11 cellular contexts compared by ENCODE assay signal in the genomic region with DNA sequence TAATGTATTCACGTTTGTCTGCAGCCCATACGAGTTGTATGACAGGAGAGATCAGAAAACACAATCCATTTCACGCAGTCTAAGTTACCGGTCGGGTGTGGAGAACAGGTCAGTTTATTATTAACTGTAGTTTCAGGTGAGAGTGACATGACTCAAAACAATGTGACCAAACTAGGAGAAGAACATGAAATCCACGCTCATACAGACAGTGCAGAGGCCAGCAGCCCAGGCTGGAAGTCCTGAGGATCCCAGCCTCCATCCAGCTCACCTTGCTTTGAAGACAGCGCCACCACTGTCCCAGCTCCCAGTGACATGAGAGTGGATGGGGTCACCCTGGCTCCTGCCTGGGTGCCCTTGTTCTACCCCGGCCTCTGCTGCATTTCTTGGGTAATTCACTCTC. TPM values are rescaled to one million over a fixed set of nuclear protein-coding genes. Genes with fewer than 3 reads are reported as not detected.
DNase-seq lines count a peak whose midpoint lies in the region; ATAC-seq, FAIRE-seq and TF ChIP-seq lines count a peak whose summit lies in the region.
"Had no signal": no experiment of that assay in that cellular context is flagged by ENCODE, and none has a peak within 500 bp of the region (broad histone marks: within the 10 kb centered on the region; RNA-seq: fewer than 3 reads in every experiment).

No MANE protein-coding gene starts in this region.

- no peak for DNase-seq in HCT116 (ENCODE audit: low read depth, low spot score)
- DNase-seq in GM12878 (ENCODE audit: low read depth, low spot score) = no peak
- DNase-seq in pancreas = no peak
- DNase-seq in gastrocnemius medialis = no peak
- DNase-seq in NCI-H345 treated with DMSO at 0.1 percent for 48 hours (lab: John Stamatoyannopoulos, UW; ENCODE audit: unreplicated experiment) = no peak
- no peak for DNase-seq in NCI-H2107 treated with DMSO at 0.1 percent for 48 hours (lab: John Stamatoyannopoulos, UW; ENCODE audit: unreplicated experiment)
- no peak for DNase-seq in NCI-H1092 treated with DMSO at 0.1 percent for 48 hours (lab: John Stamatoyannopoulos, UW)
- DNase-seq: EL had no signal

- no peaks in the 10 kb centered on the region for H3K9me3 ChIP-seq in HCT116 (ENCODE audit: control insufficient read depth in 1 of 2, insufficient read depth in 1 of 2, low read depth in 1 of 2, low read length in 2 of 2)
- H3K9me3 ChIP-seq in GM12878 (replicated peaks; ENCODE audit: control insufficient read depth, insufficient read depth, low read length) = no peaks in the 10 kb centered on the region; the same call in 2 of the 3 replicates
- no peaks in the 10 kb centered on the region for H3K9me3 ChIP-seq in pancreas
- no peaks in the 10 kb centered on the region for H3K9me3 ChIP-seq in gastrocnemius medialis

- H4K20me1 ChIP-seq in HCT116 (ENCODE audit: insufficient read depth) (no peaks in the 10 kb centered on the region), GM12878 (ENCODE audit: control insufficient read depth, insufficient read depth) (no peaks in the 10 kb centered on the region)

- TF ChIP-seq POLR2A in HCT116 (IDR thresholded peaks at IDR 0.05; ENCODE audit: borderline replicate concordance, extremely low read depth, insufficient read depth, insufficient read length) (no peak), GM12878 (IDR thresholded peaks at IDR 0.05; ENCODE audit: low read depth, low read length) (no peak), gastrocnemius medialis (IDR thresholded peaks at IDR 0.05) (no peak)

- H3K9ac ChIP-seq in HCT116 (ENCODE audit: low read length) (no peak overlapping the region), GM12878 (ENCODE audit: control insufficient read depth, insufficient read depth, low read length) (no peak overlapping the region)
- H3K9ac ChIP-seq: parathyroid adenoma had no signal

- H3K4me2 ChIP-seq in HCT116 (ENCODE audit: low read length) = no peak overlapping the region
- H3K4me2 ChIP-seq in GM12878 (ENCODE audit: control insufficient read depth, insufficient read depth) = no peak overlapping the region

- no peaks in the 10 kb centered on the region for H3K4me1 ChIP-seq in HCT116 (ENCODE audit: control insufficient read depth in 1 of 2, insufficient read depth in 2 of 2, low read length in 2 of 2)
- H3K4me1 ChIP-seq in GM12878 (ENCODE audit: control insufficient read depth, insufficient read depth, low read length) = no peaks in the 10 kb centered on the region
- H3K4me1 ChIP-seq in pancreas = no peaks in the 10 kb centered on the region
- H3K4me1 ChIP-seq in gastrocnemius medialis = no peaks in the 10 kb centered on the region
- H3K4me1 ChIP-seq: parathyroid adenoma had no signal

- RAD21 ChIA-PET in HCT116 (lab: Charles Lee; ENCODE audit: low non-redundant PET in 1 of 2, low total read pairs in 2 of 2, uncharacterized antibody in 2 of 2, unreplicated experiment in 2 of 2) (no interaction called here), GM12878 (lab: Charles Lee; ENCODE audit: unreplicated experiment) (interaction anchor here (0.7 kb wide), 1 partner anchor 24 kb away, joined by 5 read pairs; no protein-coding TSS in a partner anchor)

- CTCF ChIA-PET in HCT116 (lab: Charles Lee) (no interaction called here), GM12878 (lab: Yijun Ruan, JAX) (interaction anchor here (0.9 kb wide), 2 partner anchors 24 to 29 kb away, joined by 4 read pairs; no protein-coding TSS in a partner anchor)

- SMC1A ChIA-PET in GM12878 (lab: Charles Lee; ENCODE audit: uncharacterized antibody, unreplicated experiment) = no interaction called here

- intact Hi-C loops in HCT116 (cut with micrococcal nuclease) = no loop called here
- intact Hi-C loops in GM12878 (cut with micrococcal nuclease; ENCODE audit: unreplicated experiment) = no loop called here
- intact Hi-C loops in pancreas (cut with DNase I) = no loop called here
- intact Hi-C loops in gastrocnemius medialis (cut with DNase I; ENCODE audit: low total_unique reads) = no loop called here

- ATAC-seq in GM18520 (IDR thresholded peaks at IDR 0.05; ENCODE audit: unreplicated experiment) (peak; percentile 45), HCT116 (peak; percentile 65), GM12878 (peak; percentile 80), pancreas (peak in 3 of 4 donors; percentile 60 to 69 (median 61)), gastrocnemius medialis (no peak)

- H3K36me3 ChIP-seq in HCT116 (ENCODE audit: control insufficient read depth in 1 of 2, insufficient read depth in 2 of 2, low read length in 2 of 2) = no peaks in the 10 kb centered on the region
- H3K36me3 ChIP-seq in GM12878 (ENCODE audit: control insufficient read depth in 2 of 2, insufficient read depth in 2 of 2, low read length in 1 of 2) = no peaks in the 10 kb centered on the region
- no peaks in the 10 kb centered on the region for H3K36me3 ChIP-seq in pancreas
- H3K36me3 ChIP-seq in gastrocnemius medialis = no peaks in the 10 kb centered on the region

- no peaks in the 10 kb centered on the region for H3K27me3 ChIP-seq in HCT116 (ENCODE audit: insufficient read depth, low read length)
- H3K27me3 ChIP-seq in GM12878 (replicated peaks in 1 of 2; ENCODE audit: control insufficient read depth in 2 of 2, insufficient read depth in 2 of 2, low read length in 1 of 2) = no peaks in the 10 kb centered on the region
- H3K27me3 ChIP-seq in pancreas = no peaks in the 10 kb centered on the region
- peaks cover 0 to 3% (median 3%) of the 10 kb centered on the region in 3 donors for H3K27me3 ChIP-seq in gastrocnemius medialis

- H2AFZ ChIP-seq in HCT116 (ENCODE audit: low read depth, low read length, poor library complexity, severe bottlenecking) = no peak overlapping the region
- no peak overlapping the region for H2AFZ ChIP-seq in GM12878 (ENCODE audit: control insufficient read depth, low read depth, low read length)
- H2AFZ ChIP-seq: parathyroid adenoma had no signal

- FAIRE-seq in GM12878 (lab: Jason Lieb, UNC) (no peak), pancreas (lab: Jason Lieb, UNC) (no peak)

- TF ChIP-seq CTCF in HCT116 (IDR thresholded peaks at IDR 0.05 in 2 of 3, conservative IDR thresholded peaks at IDR 0.05 in 1 of 3; ENCODE audit: borderline replicate concordance in 1 of 3, insufficient read depth in 1 of 3, low read depth in 2 of 3, low read length in 2 of 3) (no peak), GM12878 (IDR thresholded peaks at IDR 0.05 in 2 of 3, conservative IDR thresholded peaks at IDR 0.05 in 1 of 3; ENCODE audit: control insufficient read depth in 2 of 3, extremely low read depth in 1 of 3, insufficient read depth in 1 of 3, low read depth in 3 of 3, low read length in 3 of 3) (0 out of 6 replicates have a peak, but pooled peaks of 1 of the 3 experiments have one; percentile 1), pancreas (IDR thresholded peaks at IDR 0.05) (no peak), gastrocnemius medialis (IDR thresholded peaks at IDR 0.05 in 4 of 5, conservative IDR thresholded peaks at IDR 0.05 in 1 of 5) (no peak)

- in situ Hi-C loops in GM12878 (cut with MboI) (no loop called here), gastrocnemius medialis (cut with MboI; ENCODE audit: low sequenced_read_pairs in 4 of 4) (no loop called here)

- BruUV-seq in HCT116 (replicated peaks; lab: Mats Ljungman, UMichigan) (no TSS peak), GM12878 (replicated peaks; lab: Mats Ljungman, UMichigan) (no TSS peak)

- no peak overlapping the region for H3K27ac ChIP-seq in HCT116 (ENCODE audit: low read depth, low read length)
- no peak overlapping the region for H3K27ac ChIP-seq in GM12878 (ENCODE audit: control insufficient read depth, insufficient read depth)
- H3K27ac ChIP-seq in pancreas = peak overlapping the region in 1 of 4 donors; percentile 23
- no peak overlapping the region for H3K27ac ChIP-seq in gastrocnemius medialis
- H3K27ac ChIP-seq: parathyroid adenoma, VCaP had no signal

- WGBS in GM12878 (ENCODE audit: insufficient coverage, insufficient replicate concordance, low lambda C conversion rate, missing lambda C conversion rate) = 34% methylated on average over 8 of the region's 8 CpGs
- 59 to 62% methylated on average over 8 of the region's 8 CpGs for whole genome bisulfite sequencing in pancreas, 2 donors

- H3K79me2 ChIP-seq in HCT116 (ENCODE audit: insufficient read depth, low read length) (no peaks in the 10 kb centered on the region), GM12878 (ENCODE audit: control insufficient read depth, insufficient read depth, low read length) (no peaks in the 10 kb centered on the region)
- H3K79me2 ChIP-seq: parathyroid adenoma had no signal

- TF ChIP-seq RAD21 in HCT116 (IDR thresholded peaks at IDR 0.05; ENCODE audit: low read depth) = no peak
- no peak for TF ChIP-seq RAD21 in GM12878 (IDR thresholded peaks at IDR 0.05; ENCODE audit: insufficient read depth, low read depth, low read length)

- POLR2A ChIA-PET in HCT116 (lab: Charles Lee) (interaction anchor here (0.7 kb wide), 1 partner anchor 35 kb away, joined by 3 read pairs; no protein-coding TSS in a partner anchor), GM12878 (lab: Charles Lee) (no interaction called here)

- H3K9me2 ChIP-seq in HCT116 (ENCODE audit: insufficient read depth) = no peaks in the 10 kb centered on the region

- no peak for TF ChIP-seq EP300 in GM12878 (IDR thresholded peaks at IDR 0.05; ENCODE audit: borderline replicate concordance in 1 of 2, control insufficient read depth in 1 of 2, low read depth in 2 of 2, low read length in 2 of 2)

- H3K4me3 ChIP-seq in HCT116 (replicated peaks in 1 of 2; ENCODE audit: low read depth in 1 of 2, low read length in 2 of 2) (no peak overlapping the region), GM12878 (no peak overlapping the region), pancreas (no peak overlapping the region), gastrocnemius medialis (no peak overlapping the region)

RNA-seq across cellular contexts. Expression of a gene that starts 19.7 kb away (rescaled TPM):
- total RNA-seq in HCT116 (2021; ENCODE audit: unreplicated experiment) (80.4 TPM), GM12878 (2014; rRNA removed) (12.3 and 14.3 TPM in 2 replicates), GM12878 (2014; rRNA removed; fragmentation: Illumina TruSeq; extraction: Trizol) (8.4 and 8.9 TPM in 2 replicates), GM12878 (2021) (59.0 and 69.6 TPM in 2 replicates), pancreas (10 to 100 TPM; 23.1 to 51.0 (median 33.6) TPM), gastrocnemius medialis (10 to 100 TPM; 10.0 to 14.2 (median 12.6) TPM)
- 31.7 and 37.4 TPM in 2 replicates for polyA plus RNA-seq in HCT116 (2012)
- total RNA-seq in GM12878 (2013; cell fraction: nucleolus; rRNA removed) = 142 and 148 TPM in 2 replicates
- polyA plus RNA-seq in GM12878 (2011; ENCODE audit: low read depth) = 10.8 TPM
- polyA plus RNA-seq in GM12878 (2011; rRNA removed) (5.7 and 5.9 TPM in 2 replicates), GM12878 (2014; fragmentation: Illumina TruSeq; extraction: Trizol) (17.6 and 21.6 TPM in 2 replicates), GM12878 (2014; fragmentation: Nextera tagmentation; extraction: Ambion mirVana) (1 to 10 TPM; 1.4 to 2.1 TPM), GM12878 (2014; rRNA removed) (21.9 and 31.1 TPM in 2 replicates), GM12878 (2016; fragmentation: Nextera tagmentation; extraction: Ambion mirVana) (10 to 100 TPM; 14.5 to 17.2 TPM), pancreas (10 to 100 TPM in 1 of 2 donors, 1 to 10 TPM in 1; 9.3 to 18.7 TPM)
- 9.3 and 11.4 TPM in 2 replicates for polyA plus RNA-seq in GM12878 (2011; cell fraction: cytosol; rRNA removed)
- 86.2 and 125 TPM in 2 replicates for polyA plus RNA-seq in GM12878 (2011; cell fraction: nucleus; rRNA removed)
- 16.6 and 17.2 TPM in 2 replicates for polyA plus RNA-seq in GM12878 (2012)
- polyA minus RNA-seq in GM12878 (2011; rRNA and poly(A)+ RNA removed) = 21.1 and 21.8 TPM in 2 replicates
- 15.1 and 16.3 TPM in 2 replicates for polyA minus RNA-seq in GM12878 (2011; cell fraction: cytosol; rRNA and poly(A)+ RNA removed)
- 31.6 and 60.1 TPM in 2 replicates for polyA minus RNA-seq in GM12878 (2011; cell fraction: nucleus; rRNA and poly(A)+ RNA removed)

Comparison
In these comparisons a context has a peak if more than half of its experiments do, and no peak if none do; other contexts are left out.
1. ATAC-seq: peak in GM18520 (single experiment), HCT116 (single experiment), GM12878 (single experiment) and pancreas (3 of 4); none in gastrocnemius medialis (0 of 2).